ENCODE assay signal across 2 cellular contexts in the genomic region with DNA sequence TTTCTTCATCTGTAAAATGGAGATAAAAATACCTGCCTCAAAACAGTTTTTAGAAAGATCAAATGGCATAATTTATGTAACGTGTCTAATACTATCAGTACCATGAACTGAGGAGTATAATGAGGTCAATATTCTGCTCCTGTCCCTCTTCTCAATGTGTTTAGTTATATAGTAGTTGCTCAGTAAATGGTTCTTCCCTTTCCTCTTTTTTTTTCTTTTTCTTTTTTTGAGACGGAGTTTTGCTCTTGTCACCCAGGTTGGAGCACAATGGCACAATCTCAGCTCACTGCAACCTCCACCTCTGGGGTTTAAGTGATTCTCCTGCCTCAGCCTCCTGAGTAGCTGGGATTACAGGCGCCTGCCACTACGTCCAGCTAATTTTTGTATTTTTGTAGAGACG.
TF ChIP-seq lines count a peak whose summit lies in the region.

No MANE protein-coding gene starts in this region.

TF ChIP-seq in HepG2, 621 proteins besides CTCF, POLR2A, EP300 and RAD21:
- TF ChIP-seq SKIL (CRISPR knock-in tag; IDR thresholded peaks at IDR 0.05; ENCODE audit: borderline replicate concordance) (no peak), ZNF101 (CRISPR knock-in tag; IDR thresholded peaks at IDR 0.05; ENCODE audit: borderline replicate concordance, low read depth) (no peak), ZNF839 (CRISPR knock-in tag; IDR thresholded peaks at IDR 0.05; ENCODE audit: borderline replicate concordance) (no peak), SRF (IDR thresholded peaks at IDR 0.05; ENCODE audit: low read depth, low read length) (no peak)

TF ChIP-seq in WTC11, 78 proteins besides CTCF, POLR2A, EP300 and RAD21 (continued from another document):
- TF ChIP-seq ZNF425 (CRISPR knock-in tag; conservative IDR thresholded peaks at IDR 0.05) (no peak), ATF1 (CRISPR knock-in tag; IDR thresholded peaks at IDR 0.05) (no peak), GABPB1 (CRISPR knock-in tag; IDR thresholded peaks at IDR 0.05) (no peak), HMGA2 (CRISPR knock-in tag; IDR thresholded peaks at IDR 0.05) (no peak), SP1 (CRISPR knock-in tag; conservative IDR thresholded peaks at IDR 0.05) (no peak), FOXP1 (CRISPR knock-in tag; IDR thresholded peaks at IDR 0.05; ENCODE audit: borderline replicate concordance) (no peak), CDX4 (CRISPR knock-in tag; IDR thresholded peaks at IDR 0.05; ENCODE audit: borderline replicate concordance) (no peak)
- TF ChIP-seq, protein P1, sequence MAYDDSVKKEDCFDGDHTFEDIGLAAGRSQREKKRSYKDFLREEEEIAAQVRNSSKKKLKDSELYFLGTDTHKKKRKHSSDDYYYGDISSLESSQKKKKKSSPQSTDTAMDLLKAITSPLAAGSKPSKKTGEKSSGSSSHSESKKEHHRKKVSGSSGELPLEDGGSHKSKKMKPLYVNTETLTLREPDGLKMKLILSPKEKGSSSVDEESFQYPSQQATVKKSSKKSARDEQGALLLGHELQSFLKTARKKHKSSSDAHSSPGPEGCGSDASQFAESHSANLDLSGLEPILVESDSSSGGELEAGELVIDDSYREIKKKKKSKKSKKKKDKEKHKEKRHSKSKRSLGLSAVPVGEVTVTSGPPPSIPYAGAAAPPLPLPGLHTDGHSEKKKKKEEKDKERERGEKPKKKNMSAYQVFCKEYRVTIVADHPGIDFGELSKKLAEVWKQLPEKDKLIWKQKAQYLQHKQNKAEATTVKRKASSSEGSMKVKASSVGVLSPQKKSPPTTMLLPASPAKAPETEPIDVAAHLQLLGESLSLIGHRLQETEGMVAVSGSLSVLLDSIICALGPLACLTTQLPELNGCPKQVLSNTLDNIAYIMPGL (CRISPR knock-in tag; IDR thresholded peaks at IDR 0.05): no peak
TF ChIP-seq in WTC11: peak in this region for 0.
